In the genomic region with DNA sequence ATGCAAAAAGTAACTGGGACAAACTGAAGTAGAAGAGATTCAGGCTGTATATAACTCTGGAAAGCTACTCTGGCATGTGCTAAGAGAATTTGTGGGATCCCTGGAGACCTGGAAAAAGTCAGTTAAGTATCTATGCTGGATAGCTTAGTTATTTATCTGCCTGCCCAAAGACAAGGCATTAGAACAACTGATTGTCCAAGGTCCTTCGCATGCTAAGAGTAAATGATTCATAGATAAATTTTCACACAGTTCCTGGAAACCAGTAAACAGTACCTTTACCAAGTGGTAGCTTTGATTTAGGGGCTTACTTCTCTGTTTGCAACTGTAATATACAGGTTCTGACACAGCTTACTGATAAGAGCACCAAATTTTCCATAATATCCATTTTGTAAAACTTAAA, we compare ENCODE assay signal across 1 cellular context.
TF ChIP-seq lines count a peak whose summit lies in the region.

No MANE protein-coding gene starts in this region.

TF ChIP-seq in WTC11, 78 proteins besides CTCF, POLR2A, EP300 and RAD21 (continued from another document):
- TF ChIP-seq, protein P1, sequence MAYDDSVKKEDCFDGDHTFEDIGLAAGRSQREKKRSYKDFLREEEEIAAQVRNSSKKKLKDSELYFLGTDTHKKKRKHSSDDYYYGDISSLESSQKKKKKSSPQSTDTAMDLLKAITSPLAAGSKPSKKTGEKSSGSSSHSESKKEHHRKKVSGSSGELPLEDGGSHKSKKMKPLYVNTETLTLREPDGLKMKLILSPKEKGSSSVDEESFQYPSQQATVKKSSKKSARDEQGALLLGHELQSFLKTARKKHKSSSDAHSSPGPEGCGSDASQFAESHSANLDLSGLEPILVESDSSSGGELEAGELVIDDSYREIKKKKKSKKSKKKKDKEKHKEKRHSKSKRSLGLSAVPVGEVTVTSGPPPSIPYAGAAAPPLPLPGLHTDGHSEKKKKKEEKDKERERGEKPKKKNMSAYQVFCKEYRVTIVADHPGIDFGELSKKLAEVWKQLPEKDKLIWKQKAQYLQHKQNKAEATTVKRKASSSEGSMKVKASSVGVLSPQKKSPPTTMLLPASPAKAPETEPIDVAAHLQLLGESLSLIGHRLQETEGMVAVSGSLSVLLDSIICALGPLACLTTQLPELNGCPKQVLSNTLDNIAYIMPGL (CRISPR knock-in tag; IDR thresholded peaks at IDR 0.05): no peak
- no peak for TF ChIP-seq NFYB (CRISPR knock-in tag; conservative IDR thresholded peaks at IDR 0.05; ENCODE audit: low read depth)
- TF ChIP-seq, protein P2, sequence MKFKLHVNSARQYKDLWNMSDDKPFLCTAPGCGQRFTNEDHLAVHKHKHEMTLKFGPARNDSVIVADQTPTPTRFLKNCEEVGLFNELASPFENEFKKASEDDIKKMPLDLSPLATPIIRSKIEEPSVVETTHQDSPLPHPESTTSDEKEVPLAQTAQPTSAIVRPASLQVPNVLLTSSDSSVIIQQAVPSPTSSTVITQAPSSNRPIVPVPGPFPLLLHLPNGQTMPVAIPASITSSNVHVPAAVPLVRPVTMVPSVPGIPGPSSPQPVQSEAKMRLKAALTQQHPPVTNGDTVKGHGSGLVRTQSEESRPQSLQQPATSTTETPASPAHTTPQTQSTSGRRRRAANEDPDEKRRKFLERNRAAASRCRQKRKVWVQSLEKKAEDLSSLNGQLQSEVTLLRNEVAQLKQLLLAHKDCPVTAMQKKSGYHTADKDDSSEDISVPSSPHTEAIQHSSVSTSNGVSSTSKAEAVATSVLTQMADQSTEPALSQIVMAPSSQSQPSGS (CRISPR knock-in tag; IDR thresholded peaks at IDR 0.05; ENCODE audit: borderline replicate concordance, low read depth): no peak
- no peak for TF ChIP-seq RORB (CRISPR knock-in tag; IDR thresholded peaks at IDR 0.05)
- no peak for TF ChIP-seq ZNF396 (CRISPR knock-in tag; IDR thresholded peaks at IDR 0.05; ENCODE audit: borderline replicate concordance)
- TF ChIP-seq, protein P3, sequence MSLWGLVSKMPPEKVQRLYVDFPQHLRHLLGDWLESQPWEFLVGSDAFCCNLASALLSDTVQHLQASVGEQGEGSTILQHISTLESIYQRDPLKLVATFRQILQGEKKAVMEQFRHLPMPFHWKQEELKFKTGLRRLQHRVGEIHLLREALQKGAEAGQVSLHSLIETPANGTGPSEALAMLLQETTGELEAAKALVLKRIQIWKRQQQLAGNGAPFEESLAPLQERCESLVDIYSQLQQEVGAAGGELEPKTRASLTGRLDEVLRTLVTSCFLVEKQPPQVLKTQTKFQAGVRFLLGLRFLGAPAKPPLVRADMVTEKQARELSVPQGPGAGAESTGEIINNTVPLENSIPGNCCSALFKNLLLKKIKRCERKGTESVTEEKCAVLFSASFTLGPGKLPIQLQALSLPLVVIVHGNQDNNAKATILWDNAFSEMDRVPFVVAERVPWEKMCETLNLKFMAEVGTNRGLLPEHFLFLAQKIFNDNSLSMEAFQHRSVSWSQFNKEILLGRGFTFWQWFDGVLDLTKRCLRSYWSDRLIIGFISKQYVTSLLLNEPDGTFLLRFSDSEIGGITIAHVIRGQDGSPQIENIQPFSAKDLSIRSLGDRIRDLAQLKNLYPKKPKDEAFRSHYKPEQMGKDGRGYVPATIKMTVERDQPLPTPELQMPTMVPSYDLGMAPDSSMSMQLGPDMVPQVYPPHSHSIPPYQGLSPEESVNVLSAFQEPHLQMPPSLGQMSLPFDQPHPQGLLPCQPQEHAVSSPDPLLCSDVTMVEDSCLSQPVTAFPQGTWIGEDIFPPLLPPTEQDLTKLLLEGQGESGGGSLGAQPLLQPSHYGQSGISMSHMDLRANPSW (CRISPR knock-in tag; conservative IDR thresholded peaks at IDR 0.05; ENCODE audit: low read depth): no peak
- TF ChIP-seq, protein P4, sequence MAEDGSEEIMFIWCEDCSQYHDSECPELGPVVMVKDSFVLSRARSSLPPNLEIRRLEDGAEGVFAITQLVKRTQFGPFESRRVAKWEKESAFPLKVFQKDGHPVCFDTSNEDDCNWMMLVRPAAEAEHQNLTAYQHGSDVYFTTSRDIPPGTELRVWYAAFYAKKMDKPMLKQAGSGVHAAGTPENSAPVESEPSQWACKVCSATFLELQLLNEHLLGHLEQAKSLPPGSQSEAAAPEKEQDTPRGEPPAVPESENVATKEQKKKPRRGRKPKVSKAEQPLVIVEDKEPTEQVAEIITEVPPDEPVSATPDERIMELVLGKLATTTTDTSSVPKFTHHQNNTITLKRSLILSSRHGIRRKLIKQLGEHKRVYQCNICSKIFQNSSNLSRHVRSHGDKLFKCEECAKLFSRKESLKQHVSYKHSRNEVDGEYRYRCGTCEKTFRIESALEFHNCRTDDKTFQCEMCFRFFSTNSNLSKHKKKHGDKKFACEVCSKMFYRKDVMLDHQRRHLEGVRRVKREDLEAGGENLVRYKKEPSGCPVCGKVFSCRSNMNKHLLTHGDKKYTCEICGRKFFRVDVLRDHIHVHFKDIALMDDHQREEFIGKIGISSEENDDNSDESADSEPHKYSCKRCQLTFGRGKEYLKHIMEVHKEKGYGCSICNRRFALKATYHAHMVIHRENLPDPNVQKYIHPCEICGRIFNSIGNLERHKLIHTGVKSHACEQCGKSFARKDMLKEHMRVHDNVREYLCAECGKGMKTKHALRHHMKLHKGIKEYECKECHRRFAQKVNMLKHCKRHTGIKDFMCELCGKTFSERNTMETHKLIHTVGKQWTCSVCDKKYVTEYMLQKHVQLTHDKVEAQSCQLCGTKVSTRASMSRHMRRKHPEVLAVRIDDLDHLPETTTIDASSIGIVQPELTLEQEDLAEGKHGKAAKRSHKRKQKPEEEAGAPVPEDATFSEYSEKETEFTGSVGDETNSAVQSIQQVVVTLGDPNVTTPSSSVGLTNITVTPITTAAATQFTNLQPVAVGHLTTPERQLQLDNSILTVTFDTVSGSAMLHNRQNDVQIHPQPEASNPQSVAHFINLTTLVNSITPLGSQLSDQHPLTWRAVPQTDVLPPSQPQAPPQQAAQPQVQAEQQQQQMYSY (CRISPR knock-in tag; IDR thresholded peaks at IDR 0.05): no peak
- TF ChIP-seq CBFB (CRISPR knock-in tag; IDR thresholded peaks at IDR 0.05; ENCODE audit: low read depth): no peak
- no peak for TF ChIP-seq EMX1 (CRISPR knock-in tag; IDR thresholded peaks at IDR 0.05)
- TF ChIP-seq ZNF671 (CRISPR knock-in tag; IDR thresholded peaks at IDR 0.05): no peak
- TF ChIP-seq IRF2 (CRISPR knock-in tag; IDR thresholded peaks at IDR 0.05; ENCODE audit: borderline replicate concordance, low read depth): no peak
- TF ChIP-seq CREM (CRISPR knock-in tag; IDR thresholded peaks at IDR 0.05): no peak
- TF ChIP-seq, protein P5, sequence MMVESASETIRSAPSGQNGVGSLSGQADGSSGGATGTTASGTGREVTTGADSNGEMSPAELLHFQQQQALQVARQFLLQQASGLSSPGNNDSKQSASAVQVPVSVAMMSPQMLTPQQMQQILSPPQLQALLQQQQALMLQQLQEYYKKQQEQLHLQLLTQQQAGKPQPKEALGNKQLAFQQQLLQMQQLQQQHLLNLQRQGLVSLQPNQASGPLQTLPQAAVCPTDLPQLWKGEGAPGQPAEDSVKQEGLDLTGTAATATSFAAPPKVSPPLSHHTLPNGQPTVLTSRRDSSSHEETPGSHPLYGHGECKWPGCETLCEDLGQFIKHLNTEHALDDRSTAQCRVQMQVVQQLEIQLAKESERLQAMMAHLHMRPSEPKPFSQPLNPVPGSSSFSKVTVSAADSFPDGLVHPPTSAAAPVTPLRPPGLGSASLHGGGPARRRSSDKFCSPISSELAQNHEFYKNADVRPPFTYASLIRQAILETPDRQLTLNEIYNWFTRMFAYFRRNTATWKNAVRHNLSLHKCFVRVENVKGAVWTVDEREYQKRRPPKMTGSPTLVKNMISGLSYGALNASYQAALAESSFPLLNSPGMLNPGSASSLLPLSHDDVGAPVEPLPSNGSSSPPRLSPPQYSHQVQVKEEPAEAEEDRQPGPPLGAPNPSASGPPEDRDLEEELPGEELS (CRISPR knock-in tag; IDR thresholded peaks at IDR 0.05): no peak
